Comparison of ENCODE assay signal across 25 cellular contexts in genomic region chr9:83721509-83721908, GRCh38.
"Had no signal": no experiment of that assay in that cellular context is flagged by ENCODE, and none has a peak within 500 bp of the region (broad histone marks: within the 10 kb centered on the region; RNA-seq: fewer than 3 reads in every experiment).

No MANE protein-coding gene starts in this region.

- ATAC-seq: esophagus mucosa; gastrocnemius medialis; heart right ventricle; left cardiac atrium; left lung; left ventricle myocardium superior; lower lobe of right lung; mucosa of descending colon; naive thymus-derived CD8-positive, alpha-beta T cell had no signal

- H3K4me3 ChIP-seq: coronary artery, dorsolateral prefrontal cortex, esophagus squamous epithelium, gastrocnemius medialis, heart right ventricle, left lung, lower lobe of right lung, mucosa of descending colon had no signal

- H3K36me3 ChIP-seq: esophagus squamous epithelium, gastrocnemius medialis, heart right ventricle, left lung, lower lobe of right lung had no signal

- H3K27me3 ChIP-seq: dorsolateral prefrontal cortex, gastrocnemius medialis, heart right ventricle, left lung had no signal

- DNase-seq: dermis blood vessel endothelial cell; dorsolateral prefrontal cortex; effector CD4-positive, alpha-beta T cell; effector memory CD4-positive, alpha-beta T cell; esophagus squamous epithelium; foreskin fibroblast; foreskin melanocyte; gastrocnemius medialis; glutamatergic neuron; head of caudate nucleus; heart right ventricle; hippocampal formation; left cardiac atrium; left lung; left ventricle myocardium superior; lower lobe of right lung; mesenchymal stem cell; mucosa of descending colon; naive B cell; naive thymus-derived CD8-positive, alpha-beta T cell had no signal

- FAIRE-seq: endothelial cell of umbilical vein, islet of Langerhans, keratinocyte had no signal

- H3K9me3 ChIP-seq: esophagus squamous epithelium, gastrocnemius medialis had no signal

- H3K27ac ChIP-seq: coronary artery, dorsolateral prefrontal cortex, esophagus squamous epithelium, gastrocnemius medialis, heart right ventricle, left lung, lower lobe of right lung had no signal

- H3K4me1 ChIP-seq: esophagus squamous epithelium, gastrocnemius medialis, heart right ventricle, left lung, lower lobe of right lung had no signal
